1 cellular context compared by ENCODE assay signal in genomic region chr11:61971177-61972111, GRCh38.
A peak's percentile ranks its signal among the peaks of the same experiment; 100 is the strongest.
TF ChIP-seq lines count a peak whose summit lies in the region.

No MANE protein-coding gene starts in this region.

TF ChIP-seq in HepG2, 621 proteins besides CTCF, POLR2A, EP300 and RAD21 (continued from another document and continues in another):
- no peak for TF ChIP-seq ZHX1 (CRISPR knock-in tag; IDR thresholded peaks at IDR 0.05; ENCODE audit: low read depth)
- no peak for TF ChIP-seq ZNF674 (CRISPR knock-in tag; IDR thresholded peaks at IDR 0.05; ENCODE audit: low read depth)
- no peak for TF ChIP-seq ZNF549 (CRISPR knock-in tag; IDR thresholded peaks at IDR 0.05)
- TF ChIP-seq ZMAT5 (CRISPR knock-in tag; IDR thresholded peaks at IDR 0.05; ENCODE audit: borderline replicate concordance, low read depth): no peak
- peak; percentile 98 for TF ChIP-seq ZC3H4 (CRISPR knock-in tag; IDR thresholded peaks at IDR 0.05; ENCODE audit: borderline replicate concordance)
- TF ChIP-seq MBNL3 (CRISPR knock-in tag; conservative IDR thresholded peaks at IDR 0.05): no peak
- no peak for TF ChIP-seq SYNCRIP (IDR thresholded peaks at IDR 0.05; ENCODE audit: insufficient read depth, low read depth, low read length)
- TF ChIP-seq GFI1 (CRISPR knock-in tag; IDR thresholded peaks at IDR 0.05; ENCODE audit: borderline replicate concordance): peak; percentile 68
- TF ChIP-seq CSRNP2 (CRISPR knock-in tag; conservative IDR thresholded peaks at IDR 0.05; ENCODE audit: low read depth): no peak
- TF ChIP-seq RARG (CRISPR knock-in tag; IDR thresholded peaks at IDR 0.05; ENCODE audit: low read depth): no peak
- TF ChIP-seq ZBTB40 (IDR thresholded peaks at IDR 0.05): no peak
- no peak; the same call in 1 of the 2 replicates for TF ChIP-seq ZBTB40 (CRISPR knock-in tag; IDR thresholded peaks at IDR 0.05)
- no peak; a peak in 1 of 4 replicates for TF ChIP-seq KLF16 (CRISPR knock-in tag; IDR thresholded peaks at IDR 0.05)
- TF ChIP-seq HMG20B (CRISPR knock-in tag; conservative IDR thresholded peaks at IDR 0.05): peak; percentile 52; the same call in 1 of the 2 replicates
- TF ChIP-seq POGZ (CRISPR knock-in tag; IDR thresholded peaks at IDR 0.05): peak; percentile 64
- no peak for TF ChIP-seq ZNF720 (CRISPR knock-in tag; IDR thresholded peaks at IDR 0.05)
- no peak for TF ChIP-seq ATF1 (CRISPR knock-in tag; IDR thresholded peaks at IDR 0.05)
- peak; percentile 79; the same call in 1 of the 2 replicates for TF ChIP-seq YEATS4 (CRISPR knock-in tag; IDR thresholded peaks at IDR 0.05; ENCODE audit: borderline replicate concordance)
- 0 out of 2 replicates have a peak, but pooled peaks have one; percentile 48 for TF ChIP-seq ZNF256 (CRISPR knock-in tag; conservative IDR thresholded peaks at IDR 0.05)
- TF ChIP-seq ZNF460 (CRISPR knock-in tag; IDR thresholded peaks at IDR 0.05; ENCODE audit: borderline replicate concordance): no peak
- 0 out of 2 replicates have a peak, but pooled peaks have one; percentile 17 for TF ChIP-seq JUND (CRISPR knock-in tag; IDR thresholded peaks at IDR 0.05)
- no peak for TF ChIP-seq ZNF782 (CRISPR knock-in tag; IDR thresholded peaks at IDR 0.05; ENCODE audit: borderline replicate concordance)
- TF ChIP-seq ZNF251 (CRISPR knock-in tag; IDR thresholded peaks at IDR 0.05): no peak
- 0 out of 2 replicates have a peak, but pooled peaks have one; percentile 67 for TF ChIP-seq KLF9 (CRISPR knock-in tag; IDR thresholded peaks at IDR 0.05; ENCODE audit: low read depth)
- TF ChIP-seq ZKSCAN8 (CRISPR knock-in tag; IDR thresholded peaks at IDR 0.05; ENCODE audit: borderline replicate concordance): no peak
- no peak for TF ChIP-seq NR3C1 (CRISPR knock-in tag; IDR thresholded peaks at IDR 0.05)
- no peak for TF ChIP-seq ZNF772 (CRISPR knock-in tag; IDR thresholded peaks at IDR 0.05)
- 0 out of 2 replicates have a peak, but pooled peaks have one; percentile 44 for TF ChIP-seq ZBTB38 (CRISPR knock-in tag; IDR thresholded peaks at IDR 0.05)
- TF ChIP-seq SOX6 (IDR thresholded peaks at IDR 0.05): no peak
- no peak for TF ChIP-seq SOX6 (CRISPR knock-in tag; IDR thresholded peaks at IDR 0.05)
- no peak for TF ChIP-seq HOXD1 (CRISPR knock-in tag; IDR thresholded peaks at IDR 0.05)
- TF ChIP-seq ZSCAN5A (CRISPR knock-in tag; IDR thresholded peaks at IDR 0.05; ENCODE audit: borderline replicate concordance): peak; percentile 22; the same call in 1 of the 2 replicates
- peak; percentile 90; the same call in 1 of the 2 replicates for TF ChIP-seq SIN3A (IDR thresholded peaks at IDR 0.05; ENCODE audit: borderline replicate concordance, low read depth, low read length)
- TF ChIP-seq KAT7 (CRISPR knock-in tag; IDR thresholded peaks at IDR 0.05; ENCODE audit: borderline replicate concordance): no peak
- TF ChIP-seq GATA4 (IDR thresholded peaks at IDR 0.05; ENCODE audit: borderline replicate concordance, low read depth): no peak
- peak; percentile 56 for TF ChIP-seq DMAP1 (CRISPR knock-in tag; IDR thresholded peaks at IDR 0.05)
- TF ChIP-seq ZNF432 (CRISPR knock-in tag; IDR thresholded peaks at IDR 0.05; ENCODE audit: borderline replicate concordance): no peak
- TF ChIP-seq ZNF510 (CRISPR knock-in tag; IDR thresholded peaks at IDR 0.05; ENCODE audit: low read depth): no peak
- peak; percentile 32; the same call in 1 of the 2 replicates for TF ChIP-seq ZNF414 (CRISPR knock-in tag; IDR thresholded peaks at IDR 0.05)
- TF ChIP-seq FOXK2 (IDR thresholded peaks at IDR 0.05): 0 out of 2 replicates have a peak, but pooled peaks have one; percentile 49
- no peak for TF ChIP-seq PBX3 (CRISPR knock-in tag; IDR thresholded peaks at IDR 0.05; ENCODE audit: borderline replicate concordance)
- TF ChIP-seq ZNF180 (CRISPR knock-in tag; IDR thresholded peaks at IDR 0.05; ENCODE audit: borderline replicate concordance, low read depth): no peak
- TF ChIP-seq ZNF281 (CRISPR knock-in tag; IDR thresholded peaks at IDR 0.05; ENCODE audit: borderline replicate concordance): no peak; the same call in 1 of the 2 replicates
